ENCODE assay signal across 8 cellular contexts in the genomic region with DNA sequence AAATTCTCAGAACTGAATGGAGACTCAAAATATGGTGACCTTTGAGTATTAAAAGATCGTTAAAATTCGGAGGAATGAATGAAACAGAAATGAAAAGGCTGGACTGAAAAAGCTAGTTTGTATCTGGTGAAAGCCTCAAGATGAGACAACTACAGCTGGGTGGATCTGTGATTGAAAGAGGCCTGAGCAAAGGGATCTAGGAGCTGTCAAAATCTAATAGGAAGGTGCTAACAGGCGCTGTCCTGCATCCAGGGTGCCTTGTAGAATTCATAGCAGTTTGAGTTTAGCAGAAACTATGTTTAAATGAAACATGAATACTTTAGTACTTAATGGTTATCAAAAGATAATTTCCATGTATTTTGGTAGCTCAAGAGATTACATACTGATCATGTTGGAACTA. TPM values are rescaled to one million over a fixed set of nuclear protein-coding genes. Genes with fewer than 3 reads are reported as not detected.
A peak's percentile ranks its signal among the peaks of the same experiment; 100 is the strongest.
DNase-seq lines count a peak whose midpoint lies in the region; ATAC-seq, FAIRE-seq and TF ChIP-seq lines count a peak whose summit lies in the region.

No MANE protein-coding gene starts in this region.

- no peaks in the 10 kb centered on the region for H3K36me3 ChIP-seq in CD8-positive, alpha-beta T cell (ENCODE audit: insufficient read depth, low read length)
- H3K36me3 ChIP-seq in NT2/D1 (ENCODE audit: insufficient read depth, insufficient read length, low read length) = peaks cover 27% of the 10 kb centered on the region
- peaks cover 0 to 5% (median 0%) of the 10 kb centered on the region in 4 experiments; a peak in 2 of 8 replicates for H3K36me3 ChIP-seq in H1 (ENCODE audit: control insufficient read depth in 2 of 4, insufficient read depth in 4 of 4, low read length in 3 of 4)
- peaks cover 4% of the 10 kb centered on the region for H3K36me3 ChIP-seq in neutrophil

- peaks cover 7% of the 10 kb centered on the region for H3K79me1 ChIP-seq in H1 (ENCODE audit: low read depth, low read length)

- H2AK5ac ChIP-seq in H1 (ENCODE audit: low read depth, low read length) = no peak overlapping the region

- H3K56ac ChIP-seq in H1 (replicated peaks; ENCODE audit: insufficient read length, low read depth, low read length) = no peak overlapping the region

- H2BK12ac ChIP-seq in H1 (ENCODE audit: low read depth, low read length) = no peak overlapping the region

- no peak for FAIRE-seq in H1 (lab: Jason Lieb, UNC)

- no peak overlapping the region for H4K91ac ChIP-seq in H1 (replicated peaks; ENCODE audit: insufficient read length, low read length)

- no peak overlapping the region for H2BK5ac ChIP-seq in H1 (ENCODE audit: low read depth, low read length)

- peak overlapping the region; percentile 53 for H3K27ac ChIP-seq in CD8-positive, alpha-beta T cell (ENCODE audit: low read depth, low read length)
- H3K27ac ChIP-seq in H1 (ENCODE audit: low read depth, low read length) (no peak overlapping the region), neutrophil (peak overlapping the region; percentile 99)

- H3K27ac Mint-ChIP-seq in CD8-positive, alpha-beta T cell = peak overlapping the region; percentile 94

- peaks cover 62% of the 10 kb centered on the region for H3K4me1 Mint-ChIP-seq in CD8-positive, alpha-beta T cell (ENCODE audit: low read depth)

- POLR2A ChIA-PET in CD8-positive, alpha-beta T cell (lab: Charles Lee) = interaction anchor here (0.7 to 2.3 kb wide), 11 partner anchors 11 to 175 kb away, joined by 3 to 22 read pairs (median 5); no protein-coding TSS in a partner anchor
- POLR2A ChIA-PET in H1 (lab: Charles Lee; ENCODE audit: partially characterized antibody) = interaction anchor here (1.2 to 3.1 kb wide), 3 partner anchors 9 to 20 kb away, joined by 3 to 11 read pairs (median 5); no protein-coding TSS in a partner anchor

- H3K27me3 ChIP-seq in CD8-positive, alpha-beta T cell (ENCODE audit: insufficient read depth, low read length) = no peaks in the 10 kb centered on the region
- H3K27me3 ChIP-seq in NT2/D1 (ENCODE audit: insufficient read depth, insufficient read length) (no peaks in the 10 kb centered on the region), H1 (replicated peaks in 1 of 4; ENCODE audit: control insufficient read depth in 3 of 4, extremely low read depth in 1 of 4, insufficient read depth in 3 of 4, low read length in 3 of 4) (no peaks in the 10 kb centered on the region), neutrophil (no peaks in the 10 kb centered on the region)

- H3K4me3 Mint-ChIP-seq in CD8-positive, alpha-beta T cell = peak overlapping the region; percentile 88

- no peak overlapping the region for H4K5ac ChIP-seq in H1 (ENCODE audit: insufficient read length, low read depth, low read length)

- no peak for ATAC-seq in CD8-positive, alpha-beta T cell
- no peak for ATAC-seq in GM18511 (IDR thresholded peaks at IDR 0.05; ENCODE audit: unreplicated experiment)
- no peak for ATAC-seq in HG03469 (IDR thresholded peaks at IDR 0.05; ENCODE audit: unreplicated experiment)

- peak overlapping the region; percentile 67 to 71 for H3K4me2 ChIP-seq in H1 (ENCODE audit: insufficient read depth in 1 of 2, low read depth in 2 of 2, low read length in 2 of 2)

- no peak for TF ChIP-seq CTCF in CD8-positive, alpha-beta T cell (IDR thresholded peaks at IDR 0.05)
- TF ChIP-seq CTCF in H1 (IDR thresholded peaks at IDR 0.05; ENCODE audit: control extremely low read depth in 1 of 3, insufficient read depth in 1 of 3, low read depth in 1 of 3, low read length in 3 of 3) = no peak
- TF ChIP-seq CTCF in neutrophil (IDR thresholded peaks at IDR 0.05) = no peak

- peak overlapping the region; percentile 60 for H3K4me3 ChIP-seq in CD8-positive, alpha-beta T cell (ENCODE audit: low read depth, low read length)
- H3K4me3 ChIP-seq in NT2/D1 (ENCODE audit: insufficient read length, low read depth) (peak overlapping the region; percentile 63), H1 (ENCODE audit: extremely low read depth in 1 of 4, insufficient read depth in 2 of 4, low read depth in 3 of 4, low read length in 4 of 4) (peak overlapping the region; percentile 79 to 100 (median 88); a peak in 7 of 8 replicates), neutrophil (ENCODE audit: low read depth in 1 of 2, low read length in 1 of 2) (peak overlapping the region; percentile 86 to 97)

- H2BK20ac ChIP-seq in H1 (ENCODE audit: low read length) = no peak overlapping the region

- H3K4ac ChIP-seq in H1 (replicated peaks; ENCODE audit: insufficient read length, low read depth, low read length) = no peak overlapping the region

- H3K27me3 Mint-ChIP-seq in CD8-positive, alpha-beta T cell (ENCODE audit: low read depth) = no peaks in the 10 kb centered on the region

- H3K23me2 ChIP-seq in H1 (ENCODE audit: low read depth, low read length) = no peaks in the 10 kb centered on the region; the same call in 1 of the 2 replicates

- H3K36me3 Mint-ChIP-seq in CD8-positive, alpha-beta T cell = peaks cover 28% of the 10 kb centered on the region

- peaks cover 60 to 83% of the 10 kb centered on the region in 2 experiments for H3K79me2 ChIP-seq in H1 (ENCODE audit: control insufficient read depth in 1 of 2, insufficient read depth in 2 of 2, low read length in 2 of 2)

- DNase-seq in CD8-positive, alpha-beta T cell = no peak
- no peak for DNase-seq in NT2/D1 (ENCODE audit: low read depth, low spot score)
- DNase-seq in H1 (ENCODE audit: low read depth in 1 of 2, low spot score in 2 of 2) = no peak
- DNase-seq in GOT3 (lab: John Stamatoyannopoulos, UW) = no peak
- DNase-seq in central memory CD4-positive, alpha-beta T cell = no peak

- H3K9me3 ChIP-seq in CD8-positive, alpha-beta T cell (ENCODE audit: low read length) = no peaks in the 10 kb centered on the region
- no peaks in the 10 kb centered on the region for H3K9me3 ChIP-seq in NT2/D1 (ENCODE audit: insufficient read depth, low read length)
- no peaks in the 10 kb centered on the region for H3K9me3 ChIP-seq in H1 (ENCODE audit: insufficient read depth in 2 of 2, low read depth in 1 of 2, low read length in 1 of 2)
- no peaks in the 10 kb centered on the region for H3K9me3 ChIP-seq in neutrophil

- no peak for TF ChIP-seq RAD21 in H1 (IDR thresholded peaks at IDR 0.05 in 1 of 2, conservative IDR thresholded peaks at IDR 0.05 in 1 of 2; ENCODE audit: low read depth in 2 of 2, low read length in 2 of 2)

- H3K9ac ChIP-seq in NT2/D1 (ENCODE audit: insufficient read length, low read depth) (peak overlapping the region; percentile 37), H1 (replicated peaks in 1 of 4; ENCODE audit: extremely low read depth in 1 of 4, low read depth in 3 of 4, low read length in 3 of 4) (peak overlapping the region in 1 of 4 experiments; percentile 9; a peak in 1 of 7 replicates)

- no peak for TF ChIP-seq EP300 in H1 (IDR thresholded peaks at IDR 0.05; ENCODE audit: borderline replicate concordance in 1 of 2, low read depth in 2 of 2, low read length in 2 of 2)

- H4K20me1 ChIP-seq in H1 (replicated peaks in 1 of 2; ENCODE audit: control insufficient read depth in 1 of 2, insufficient read depth in 2 of 2, low read length in 2 of 2) = peaks cover 27 to 39% of the 10 kb centered on the region in 2 experiments

- no peak overlapping the region for H3K18ac ChIP-seq in H1 (ENCODE audit: extremely low read depth, low read length)

- no peak overlapping the region for H2AFZ ChIP-seq in H1 (ENCODE audit: low read length)

- CTCF ChIA-PET in CD8-positive, alpha-beta T cell (lab: Charles Lee) = interaction anchor here (0.7 to 2.4 kb wide), 23 partner anchors 9 to 185 kb away, joined by 3 to 10 read pairs (median 5); no protein-coding TSS in a partner anchor
- CTCF ChIA-PET in H1 (lab: Charles Lee; ENCODE audit: partially characterized antibody) = interaction anchor here (0.6 to 1.6 kb wide), 17 partner anchors 9 to 169 kb away, joined by 3 to 5 read pairs (median 3); a partner anchor contains a TSS

- no peak overlapping the region for H2BK120ac ChIP-seq in H1 (replicated peaks; ENCODE audit: low read depth, low read length)

- no peaks in the 10 kb centered on the region for H3K9me3 Mint-ChIP-seq in CD8-positive, alpha-beta T cell

- intact Hi-C loops in CD8-positive, alpha-beta T cell (cut with DNase I, micrococcal nuclease) = loop anchor here in 1 of 2 experiments (5.0 to 10.0 kb wide), 2 partner anchors 269 to 1844 kb away; a partner anchor contains a TSS

- 76% methylated on average over 3 of the region's 3 CpGs; no CpG with 5 or more reads in 1 of the 2 experiments for WGBS in H1 (ENCODE audit: extremely low coverage in 1 of 2, insufficient coverage in 1 of 2, insufficient read length in 1 of 2, insufficient replicate concordance in 2 of 2, low coverage in 1 of 2, low lambda C conversion rate in 2 of 2, missing lambda C conversion rate in 1 of 2), 2 experiments

- H3K4me1 ChIP-seq in CD8-positive, alpha-beta T cell (ENCODE audit: insufficient read depth, low read length) = peaks cover 56% of the 10 kb centered on the region
- H3K4me1 ChIP-seq in NT2/D1 (ENCODE audit: insufficient read depth, insufficient read length) = peaks cover 4% of the 10 kb centered on the region
- peaks cover 4 to 18% (median 8%) of the 10 kb centered on the region in 4 experiments for H3K4me1 ChIP-seq in H1 (replicated peaks in 1 of 4; ENCODE audit: control insufficient read depth in 3 of 4, insufficient read depth in 4 of 4, low read length in 3 of 4)
- H3K4me1 ChIP-seq in neutrophil (ENCODE audit: control insufficient read depth in 1 of 2, insufficient read depth in 1 of 2, low read depth in 1 of 2, low read length in 1 of 2) = peaks cover 49 to 53% of the 10 kb centered on the region in 2 experiments

- H4K8ac ChIP-seq in H1 (ENCODE audit: extremely low read depth, insufficient read depth, low read length) = no peak overlapping the region

- H3K23ac ChIP-seq in H1 (ENCODE audit: insufficient read length) = no peak overlapping the region

- TF ChIP-seq POLR2A in H1 (IDR thresholded peaks at IDR 0.05; ENCODE audit: control extremely low read depth in 1 of 2, low read depth in 2 of 2, low read length in 2 of 2) = no peak

- H3K14ac ChIP-seq in H1 (ENCODE audit: insufficient read length) = no peak overlapping the region

- no peak overlapping the region for H2BK15ac ChIP-seq in H1 (ENCODE audit: low read length)

TF ChIP-seq in H1, 55 proteins besides CTCF, POLR2A, EP300 and RAD21 (continues in another document):
- no peak for TF ChIP-seq HDAC2 (IDR thresholded peaks at IDR 0.05; ENCODE audit: borderline replicate concordance in 1 of 2, low read depth in 2 of 2, low read length in 2 of 2)
- TF ChIP-seq POLR2AphosphoS5 (IDR thresholded peaks at IDR 0.05; ENCODE audit: low read depth, low read length) = no peak
- no peak for TF ChIP-seq ZNF274 (IDR thresholded peaks at IDR 0.05; ENCODE audit: borderline replicate concordance, extremely low read depth, low read length)

RNA-seq across cellular contexts. Expression of a gene that starts 2.3 kb away (rescaled TPM):
- total RNA-seq in CD8-positive, alpha-beta T cell = 10 to 100 TPM; 70.0 to 80.7 TPM
- total RNA-seq in H1 (2021; fragmentation: NEBNext Ultra II Directional; extraction: Animal tissue kit (Norgen Biotek cat#: 25700)) = 106 and 119 TPM in 2 replicates
- polyA plus RNA-seq in H1 (2011; rRNA removed) = 26.4 and 27.0 TPM in 2 replicates
- 40.1 TPM for polyA plus RNA-seq in H1 (2011; cell fraction: cytosol; rRNA removed)
- polyA plus RNA-seq in H1 (2011; cell fraction: nucleus; rRNA removed) = 32.3 TPM
- polyA plus RNA-seq in H1 (2012, experiment 1 of 2) = 46.8 to 85.4 TPM (median 55.0 TPM) in 4 replicates
- polyA plus RNA-seq in H1 (2012, experiment 2 of 2) = 12.3 TPM
- 140 TPM for polyA plus RNA-seq in H1 (2013, experiment 1 of 2)
- polyA plus RNA-seq in H1 (2013, experiment 2 of 2) = 143 TPM
- 36.6 and 40.1 TPM in 2 replicates for polyA minus RNA-seq in H1 (2011; rRNA and poly(A)+ RNA removed)
- polyA minus RNA-seq in H1 (2011; cell fraction: cytosol; rRNA and poly(A)+ RNA removed) = 36.2 TPM
- polyA minus RNA-seq in H1 (2011; cell fraction: nucleus; rRNA and poly(A)+ RNA removed) = 40.7 TPM
